8 cellular contexts compared by ENCODE assay signal in genomic region chr15:68820205-68820588, GRCh38.
DNase-seq lines count a peak whose midpoint lies in the region; ATAC-seq and TF ChIP-seq lines count a peak whose summit lies in the region.

No MANE protein-coding gene starts in this region.

- H3K36me3 ChIP-seq in MM.1S (replicated peaks; ENCODE audit: insufficient read depth, low read length) (peaks cover 6% of the 10 kb centered on the region; the same call in 1 of the 2 replicates), muscle layer of duodenum (ENCODE audit: control insufficient read depth in 1 of 2, insufficient read depth in 2 of 2, low read length in 2 of 2) (peaks cover 0 to 6% of the 10 kb centered on the region in 2 donors)

- H3K9me3 Mint-ChIP-seq in effector memory CD8-positive, alpha-beta T cell = no peaks in the 10 kb centered on the region
- no peaks in the 10 kb centered on the region for H3K9me3 Mint-ChIP-seq in stimulated activated naive CD8-positive, alpha-beta T cell treated with anti-CD3 and anti-CD28 coated beads, Interleukin-15, amount 100 ng/mL, for 72 hours

- H3K4me1 ChIP-seq in MM.1S (ENCODE audit: low read length) (peaks cover 25% of the 10 kb centered on the region), muscle layer of duodenum (ENCODE audit: control insufficient read depth in 1 of 2, insufficient read depth in 2 of 2, low read length in 2 of 2) (peaks cover 15 to 23% of the 10 kb centered on the region in 2 donors)

- peak overlapping the region; percentile 86 for H3K27ac ChIP-seq in MM.1S (ENCODE audit: low read length)
- H3K27ac ChIP-seq in muscle layer of duodenum (ENCODE audit: low read length) = peak overlapping the region; percentile 97

- ATAC-seq in effector memory CD8-positive, alpha-beta T cell (replicated peaks) = peak; percentile 19
- peak; percentile 31 for ATAC-seq in stimulated activated naive CD8-positive, alpha-beta T cell treated with anti-CD3 and anti-CD28 coated beads, Interleukin-15, amount 100 ng/mL, for 72 hours
- ATAC-seq in GM21619 (IDR thresholded peaks at IDR 0.05; ENCODE audit: unreplicated experiment) (no peak), HG03280 (IDR thresholded peaks at IDR 0.05; ENCODE audit: unreplicated experiment) (no peak)

- peak overlapping the region; percentile 90 for H3K4me3 ChIP-seq in MM.1S (ENCODE audit: low read length)
- peak overlapping the region; percentile 96 to 97 for H3K4me3 ChIP-seq in muscle layer of duodenum (ENCODE audit: low read depth in 1 of 2, low read length in 2 of 2)

- peaks cover 31% of the 10 kb centered on the region for H3K36me3 Mint-ChIP-seq in effector memory CD8-positive, alpha-beta T cell (ENCODE audit: insufficient read depth)

- H3K79me2 ChIP-seq in MM.1S (ENCODE audit: low read length) = peaks cover 74% of the 10 kb centered on the region

- TF ChIP-seq CTCF in MM.1S (IDR thresholded peaks at IDR 0.05; ENCODE audit: low read length) = no peak

- peak overlapping the region; percentile 63 for H2AFZ ChIP-seq in MM.1S (ENCODE audit: low read length)

- H3K4me1 Mint-ChIP-seq in effector memory CD8-positive, alpha-beta T cell (ENCODE audit: low read depth in 2 of 2) = peaks cover 27 to 33% of the 10 kb centered on the region in 2 donors
- H3K4me1 Mint-ChIP-seq in stimulated activated naive CD8-positive, alpha-beta T cell treated with anti-CD3 and anti-CD28 coated beads, Interleukin-15, amount 100 ng/mL, for 72 hours = peaks cover 35% of the 10 kb centered on the region

- H4K20me1 ChIP-seq in MM.1S (ENCODE audit: insufficient read depth, low read length) = peaks cover 14% of the 10 kb centered on the region

- DNase-seq in COLO668 (lab: John Stamatoyannopoulos, UW; ENCODE audit: unreplicated experiment) (peak; percentile 70), MM.1S (peak; percentile 56)
- DNase-seq in activated CD4-positive, alpha-beta T cell treated with anti-CD3 and anti-CD28 coated beads, Interleukin-2, amount 50 U/mL, for 24 hours (ENCODE audit: low read depth in 1 of 2, low spot score in 1 of 2) = peak; percentile 46 to 61
- DNase-seq in effector memory CD8-positive, alpha-beta T cell = peak; percentile 37 to 49 (median 40)
- DNase-seq in stimulated activated naive CD8-positive, alpha-beta T cell treated with anti-CD3 and anti-CD28 coated beads, Interleukin-15, amount 100 ng/mL, for 72 hours = peak; percentile 62 to 70

- peak overlapping the region; percentile 92 for H3K9ac ChIP-seq in MM.1S (ENCODE audit: low read length)

- H3K9me2 ChIP-seq in MM.1S (replicated peaks; ENCODE audit: insufficient read depth, low read length) = no peaks in the 10 kb centered on the region

- H3K27me3 ChIP-seq in MM.1S (replicated peaks; ENCODE audit: insufficient read depth, low read length) (no peaks in the 10 kb centered on the region), muscle layer of duodenum (ENCODE audit: low read depth, low read length) (no peaks in the 10 kb centered on the region)

- peak overlapping the region; percentile 99 to 100 for H3K4me3 Mint-ChIP-seq in effector memory CD8-positive, alpha-beta T cell
- H3K4me3 Mint-ChIP-seq in stimulated activated naive CD8-positive, alpha-beta T cell treated with anti-CD3 and anti-CD28 coated beads, Interleukin-15, amount 100 ng/mL, for 72 hours = peak overlapping the region; percentile 98 to 99

- H3F3A ChIP-seq in MM.1S (ENCODE audit: insufficient read depth, low read length) = peaks cover 9% of the 10 kb centered on the region; the same call in 1 of the 2 replicates

- H3K9me3 ChIP-seq in MM.1S (replicated peaks; ENCODE audit: insufficient read depth, low read length) (no peaks in the 10 kb centered on the region), muscle layer of duodenum (ENCODE audit: control insufficient read depth in 1 of 2, low read length in 2 of 2) (no peaks in the 10 kb centered on the region)

- no peaks in the 10 kb centered on the region for H3K27me3 Mint-ChIP-seq in effector memory CD8-positive, alpha-beta T cell
- no peaks in the 10 kb centered on the region for H3K27me3 Mint-ChIP-seq in stimulated activated naive CD8-positive, alpha-beta T cell treated with anti-CD3 and anti-CD28 coated beads, Interleukin-15, amount 100 ng/mL, for 72 hours

- H3K4me2 ChIP-seq in MM.1S (ENCODE audit: low read depth, low read length) = peak overlapping the region; percentile 57; the same call in 1 of the 2 replicates

- peak overlapping the region; percentile 97 to 98 for H3K27ac Mint-ChIP-seq in effector memory CD8-positive, alpha-beta T cell
- peak overlapping the region; percentile 100 for H3K27ac Mint-ChIP-seq in stimulated activated naive CD8-positive, alpha-beta T cell treated with anti-CD3 and anti-CD28 coated beads, Interleukin-15, amount 100 ng/mL, for 72 hours

Comparison
In these comparisons a context has a peak if more than half of its experiments do, and no peak if none do; other contexts are left out.
1. ATAC-seq: peak in effector memory CD8-positive, alpha-beta T cell (single experiment) and stimulated activated naive CD8-positive, alpha-beta T cell treated with anti-CD3 and anti-CD28 coated beads, Interleukin-15, amount 100 ng/mL, for 72 hours (single experiment); none in GM21619 (single experiment) and HG03280 (single experiment).
2. Peak in every context shown above with its lines, with median percentiles within 50 percentile points of each other: DNase-seq.